ENCODE assay signal across 7 cellular contexts in the genomic region with DNA sequence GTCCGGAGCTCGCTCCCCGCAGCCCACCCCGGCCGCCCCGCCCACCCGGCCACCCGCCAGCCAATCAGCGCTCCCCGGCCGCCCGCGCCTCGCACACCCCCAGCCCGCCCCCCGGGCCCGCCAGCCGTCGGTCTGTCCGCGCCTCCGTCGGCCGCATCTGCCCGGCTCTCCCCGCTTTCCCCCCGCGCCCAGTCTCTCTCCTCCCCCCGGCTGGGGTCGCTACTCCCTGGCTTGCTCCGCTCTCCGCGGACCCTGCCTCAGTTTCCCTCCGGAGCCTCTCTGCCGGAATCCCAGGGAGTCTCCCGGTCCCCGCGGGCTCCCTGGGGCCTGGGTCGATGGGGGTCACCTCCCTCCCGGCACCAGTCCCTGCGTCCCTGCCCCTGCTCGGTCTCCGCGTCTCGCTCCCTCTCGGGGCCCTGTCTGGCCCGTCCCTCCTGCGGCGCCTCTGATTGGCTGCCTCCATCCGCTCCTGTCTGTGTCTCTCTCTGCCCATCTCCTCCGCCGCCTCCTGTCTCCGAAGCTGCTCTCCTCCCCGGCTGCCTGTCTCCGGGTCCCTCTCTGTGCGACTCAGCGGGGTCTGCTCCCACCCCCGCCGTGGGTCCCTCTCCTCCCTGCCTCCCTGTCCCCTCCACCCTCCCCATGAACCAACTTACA. TPM values are rescaled to one million over a fixed set of nuclear protein-coding genes. Genes with fewer than 3 reads are reported as not detected.
DNase-seq lines count a peak whose midpoint lies in the region; ATAC-seq and TF ChIP-seq lines count a peak whose summit lies in the region.

No MANE protein-coding gene starts in this region.

- no peak overlapping the region for H3K27ac Mint-ChIP-seq in stimulated activated memory B cell treated with anti-CD40 and anti-IgM and Interleukin-4, amounts not matched to agents 10 μg/mL and 1 μg/mL and 100 μg/mL, for 72 hours

- intact Hi-C loops in left ventricle myocardium inferior (cut with micrococcal nuclease) = no loop called here

- no peaks in the 10 kb centered on the region for H3K9me3 ChIP-seq in left ventricle myocardium inferior (replicated peaks)

- TF ChIP-seq CTCF in GM10266 (IDR thresholded peaks at IDR 0.05; ENCODE audit: control insufficient read depth, insufficient read depth, low read depth, missing control alignments) = no peak
- no peak for TF ChIP-seq CTCF in left ventricle myocardium inferior (IDR thresholded peaks at IDR 0.05; ENCODE audit: borderline replicate concordance)

- no peaks in the 10 kb centered on the region for H3K36me3 ChIP-seq in left ventricle myocardium inferior

- H3K9me3 Mint-ChIP-seq in stimulated activated memory B cell treated with anti-CD40 and anti-IgM and Interleukin-4, amounts not matched to agents 10 μg/mL and 1 μg/mL and 100 μg/mL, for 72 hours = no peaks in the 10 kb centered on the region

- H3K36me3 Mint-ChIP-seq in stimulated activated memory B cell treated with anti-CD40 and anti-IgM and Interleukin-4, amounts not matched to agents 10 μg/mL and 1 μg/mL and 100 μg/mL, for 72 hours = no peaks in the 10 kb centered on the region

- no peak overlapping the region for H3K27ac ChIP-seq in left ventricle myocardium inferior (replicated peaks)

- peak; percentile 78 for DNase-seq in GM10266 (ENCODE audit: extremely low spot score)
- DNase-seq in NCI-H2196 (lab: John Stamatoyannopoulos, UW; ENCODE audit: unreplicated experiment) = peak; percentile 36
- DNase-seq in activated T-helper 9 cell treated with anti-CD3 and anti-CD28 coated beads, Interleukin-2, amount 50 U/mL, for 16 hours (ENCODE audit: low read depth) = peak; percentile 10
- DNase-seq in left ventricle myocardium inferior = no peak
- DNase-seq in cerebellar nuclear complex (lab: John Stamatoyannopoulos, UW) = no peak
- no peak for DNase-seq in globus pallidus (ENCODE audit: low spot score)

- peaks cover 24% of the 10 kb centered on the region for H3K4me1 ChIP-seq in left ventricle myocardium inferior

- peak overlapping the region; percentile 69 for H3K4me3 Mint-ChIP-seq in stimulated activated memory B cell treated with anti-CD40 and anti-IgM and Interleukin-4, amounts not matched to agents 10 μg/mL and 1 μg/mL and 100 μg/mL, for 72 hours

- peaks cover 92% of the 10 kb centered on the region for H3K27me3 Mint-ChIP-seq in stimulated activated memory B cell treated with anti-CD40 and anti-IgM and Interleukin-4, amounts not matched to agents 10 μg/mL and 1 μg/mL and 100 μg/mL, for 72 hours

- peaks cover 97% of the 10 kb centered on the region for H3K27me3 ChIP-seq in left ventricle myocardium inferior (ENCODE audit: low read depth)

- ATAC-seq in stimulated activated memory B cell treated with anti-CD40 and anti-IgM and Interleukin-4, amounts not matched to agents 10 μg/mL and 1 μg/mL and 100 μg/mL, for 72 hours = no peak

- peaks cover 18% of the 10 kb centered on the region for H3K4me1 Mint-ChIP-seq in stimulated activated memory B cell treated with anti-CD40 and anti-IgM and Interleukin-4, amounts not matched to agents 10 μg/mL and 1 μg/mL and 100 μg/mL, for 72 hours

- H3K4me3 ChIP-seq in left ventricle myocardium inferior = peak overlapping the region; percentile 48

RNA-seq across cellular contexts. Expression of gene IL11, which starts 0.5 kb away (rescaled TPM):
- total RNA-seq in left ventricle myocardium inferior = not detected

RNA-seq across cellular contexts. Expression of gene GARIN5B, which starts 6.7 kb away (rescaled TPM):
- total RNA-seq in left ventricle myocardium inferior = not detected

RNA-seq across cellular contexts. Expression of gene TMEM190, which starts 6.8 kb away (rescaled TPM):
- total RNA-seq in left ventricle myocardium inferior = not detected

RNA-seq across cellular contexts. Expression of gene TMEM238, which starts 14.3 kb away (rescaled TPM):
- 0.69 TPM for total RNA-seq in left ventricle myocardium inferior

RNA-seq across cellular contexts. Expression of gene COX6B2, which starts 15.3 kb away (rescaled TPM):
- not detected for total RNA-seq in left ventricle myocardium inferior

Comparison
In these comparisons a context has a peak if more than half of its experiments do, and no peak if none do; other contexts are left out.
1. DNase-seq: peak in GM10266 (single experiment), NCI-H2196 (single experiment) and activated T-helper 9 cell treated with anti-CD3 and anti-CD28 coated beads, Interleukin-2, amount 50 U/mL, for 16 hours (single experiment); none in left ventricle myocardium inferior (single experiment), cerebellar nuclear complex (0 of 2) and globus pallidus (single experiment).